ENCODE assay signal across 35 cellular contexts in the genomic region with DNA sequence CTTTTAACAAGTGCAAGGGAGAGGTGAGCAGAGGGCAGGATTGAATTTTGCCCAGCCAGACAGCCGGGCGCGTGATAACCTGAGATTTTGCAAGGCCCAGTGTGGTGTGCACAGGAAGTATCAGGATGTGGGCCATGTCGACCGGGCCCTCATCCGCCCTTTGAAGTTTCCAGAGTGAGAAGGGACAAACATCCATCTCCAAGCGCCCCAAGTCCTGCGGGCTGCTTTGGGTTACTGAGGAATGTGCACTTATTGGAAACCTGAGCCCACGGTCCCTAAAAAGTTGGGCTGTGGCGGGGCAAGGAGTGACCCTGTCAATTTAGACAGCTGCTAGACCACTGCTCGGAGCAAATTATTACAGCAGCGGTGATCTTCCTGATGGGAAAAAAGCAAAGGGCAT.
"Had no signal": no experiment of that assay in that cellular context is flagged by ENCODE, and none has a peak within 500 bp of the region (broad histone marks: within the 10 kb centered on the region; RNA-seq: fewer than 3 reads in every experiment).

No MANE protein-coding gene starts in this region.

- H3K36me3 Mint-ChIP-seq: activated CD4-positive, alpha-beta memory T cell treated with anti-CD3 and anti-CD28 coated beads for 36 hours; activated naive CD8-positive, alpha-beta T cell had no signal

- H3K4me3 Mint-ChIP-seq: activated B cell treated with CpG ODN at 0.5 μM for 24 hours; activated CD4-positive, alpha-beta memory T cell treated with anti-CD3 and anti-CD28 coated beads for 36 hours; activated CD4-positive, alpha-beta T cell treated with anti-CD3 and anti-CD28 coated beads for 36 hours; activated CD4-positive, alpha-beta T cell treated with anti-CD3 and anti-CD28 coated beads, Interleukin-2, amount 10 ng/mL, durations not matched to agents 24 days and 14 days; activated CD8-positive, alpha-beta memory T cell treated with anti-CD3 and anti-CD28 coated beads, Interleukin-2, amount 10 ng/mL, durations not matched to agents 7 days and 5 days; activated CD8-positive, alpha-beta T cell treated with anti-CD3 and anti-CD28 coated beads, Interleukin-2, amount 10 ng/mL, durations not matched to agents 7 days and 5 days; activated naive CD8-positive, alpha-beta T cell; activated T-helper 1 cell treated with anti-CD3 and anti-CD28 coated beads, Interleukin-12 subunit alpha, Interleukin-12 subunit beta, Interleukin-2, Interleukin-4 antibody, amounts not matched to agents 30 ng/mL and 10 ng/mL and 1 ng/mL, durations not matched to agents 14 hours and 24 hours and 36 hours; central memory CD8-positive, alpha-beta T cell; dendritic cell treated with granulocyte-macrophage colony-stimulating factor and Interleukin-4, amounts not matched to agents 40 ng/mL and 50 ng/mL, for 4 days; effector memory CD8-positive, alpha-beta T cell; T-helper 17 cell; T-helper 2 cell treated with Interferon-gamma antibody and Interleukin-4, amounts not matched to agents 5 μg/mL and 100 μg/mL, for 36 hours had no signal

- H3K27ac ChIP-seq: brain microvascular endothelial cell, coronary artery, dorsolateral prefrontal cortex, esophagus muscularis mucosa, foreskin keratinocyte, gastrocnemius medialis, WERI-Rb-1 had no signal

- H3K4me1 ChIP-seq: esophagus muscularis mucosa, foreskin keratinocyte, gastrocnemius medialis had no signal

- H3K4me3 ChIP-seq: coronary artery, dorsolateral prefrontal cortex, esophagus muscularis mucosa, gastrocnemius medialis had no signal

- H3K9me3 ChIP-seq: esophagus muscularis mucosa, gastrocnemius medialis had no signal

- H3K4me1 Mint-ChIP-seq: activated B cell treated with CpG ODN at 0.5 μM for 24 hours; activated CD4-positive, alpha-beta T cell treated with anti-CD3 and anti-CD28 coated beads for 36 hours; activated CD4-positive, alpha-beta T cell treated with anti-CD3 and anti-CD28 coated beads, Interleukin-2, amount 10 ng/mL, durations not matched to agents 24 days and 14 days; activated CD8-positive, alpha-beta memory T cell treated with anti-CD3 and anti-CD28 coated beads, Interleukin-2, amount 10 ng/mL, durations not matched to agents 7 days and 5 days; central memory CD8-positive, alpha-beta T cell; T-helper 17 cell had no signal

- H3K27me3 ChIP-seq: brain microvascular endothelial cell, foreskin keratinocyte, gastrocnemius medialis had no signal

- H3K27ac Mint-ChIP-seq: activated B cell treated with CpG ODN at 0.5 μM for 24 hours; activated CD4-positive, alpha-beta memory T cell treated with anti-CD3 and anti-CD28 coated beads for 36 hours; activated CD4-positive, alpha-beta T cell treated with anti-CD3 and anti-CD28 coated beads for 36 hours; activated CD4-positive, alpha-beta T cell treated with anti-CD3 and anti-CD28 coated beads, Interleukin-2, amount 10 ng/mL, durations not matched to agents 24 days and 14 days; activated CD8-positive, alpha-beta memory T cell treated with anti-CD3 and anti-CD28 coated beads, Interleukin-2, amount 10 ng/mL, durations not matched to agents 7 days and 5 days; activated CD8-positive, alpha-beta T cell treated with anti-CD3 and anti-CD28 coated beads, Interleukin-2, amount 10 ng/mL, durations not matched to agents 7 days and 5 days; activated naive CD8-positive, alpha-beta T cell; activated T-helper 1 cell treated with anti-CD3 and anti-CD28 coated beads, Interleukin-12 subunit alpha, Interleukin-12 subunit beta, Interleukin-2, Interleukin-4 antibody, amounts not matched to agents 30 ng/mL and 10 ng/mL and 1 ng/mL, durations not matched to agents 14 hours and 24 hours and 36 hours; activated T-helper 2 cell treated with anti-CD3 and anti-CD28 coated beads, Interferon-gamma antibody, Interleukin-2, Interleukin-4, amounts not matched to agents 10 μg/mL and 5 μg/mL and 100 μg/mL, durations not matched to agents 14 hours and 24 hours and 36 hours; dendritic cell treated with granulocyte-macrophage colony-stimulating factor and Interleukin-4, amounts not matched to agents 40 ng/mL and 50 ng/mL, for 4 days; effector memory CD8-positive, alpha-beta T cell; T-helper 17 cell; T-helper 2 cell treated with Interferon-gamma antibody and Interleukin-4, amounts not matched to agents 5 μg/mL and 100 μg/mL, for 36 hours had no signal

- DNase-seq: activated B cell treated with CpG ODN at 0.5 μM for 24 hours; activated CD4-positive, alpha-beta memory T cell treated with anti-CD3 and anti-CD28 coated beads for 36 hours; activated CD4-positive, alpha-beta T cell treated with anti-CD3 and anti-CD28 coated beads for 36 hours; activated CD4-positive, alpha-beta T cell treated with anti-CD3 and anti-CD28 coated beads, Interleukin-2, amount 10 ng/mL, durations not matched to agents 24 days and 14 days; activated CD8-positive, alpha-beta memory T cell treated with anti-CD3 and anti-CD28 coated beads, Interleukin-2, amount 10 ng/mL, durations not matched to agents 7 days and 5 days; activated CD8-positive, alpha-beta memory T cell treated with anti-CD3 and anti-CD28 coated beads, Interleukin-2, amount 50 U/mL, for 4 hours; activated CD8-positive, alpha-beta T cell treated with anti-CD3 and anti-CD28 coated beads, Interleukin-2, amount 10 ng/mL, durations not matched to agents 7 days and 5 days; activated gamma-delta T cell treated with Interleukin-2 at 50 U/mL for 16 hours; activated naive CD4-positive, alpha-beta T cell treated with anti-CD3 and anti-CD28 coated beads, Interleukin-2, amount 50 U/mL, for 16 hours; activated naive CD4-positive, alpha-beta T cell treated with Interleukin-2 at 50 U/mL for 16 hours; activated T-cell treated with anti-CD3 and anti-CD28 coated beads, Interleukin-2, amount 50 U/mL, for 1 hour; activated T-cell treated with anti-CD3 and anti-CD28 coated beads, Interleukin-2, amount 50 U/mL, for 48 hours; amniotic stem cell; anterior cingulate cortex; brain microvascular endothelial cell; dorsolateral prefrontal cortex; effector CD4-positive, alpha-beta T cell; effector memory CD8-positive, alpha-beta T cell; erythroblast; foreskin keratinocyte; gastrocnemius medialis; SW 1271; T-helper 1 cell; T-helper 17 cell; T1000; WERI-Rb-1 had no signal

- H3K9me3 Mint-ChIP-seq: activated B cell treated with CpG ODN at 0.5 μM for 24 hours had no signal

- H3K27me3 Mint-ChIP-seq: activated B cell treated with CpG ODN at 0.5 μM for 24 hours; activated CD4-positive, alpha-beta memory T cell treated with anti-CD3 and anti-CD28 coated beads for 36 hours; activated CD4-positive, alpha-beta T cell treated with anti-CD3 and anti-CD28 coated beads for 36 hours; activated CD4-positive, alpha-beta T cell treated with anti-CD3 and anti-CD28 coated beads, Interleukin-2, amount 10 ng/mL, durations not matched to agents 24 days and 14 days; activated CD8-positive, alpha-beta memory T cell treated with anti-CD3 and anti-CD28 coated beads, Interleukin-2, amount 10 ng/mL, durations not matched to agents 7 days and 5 days; central memory CD8-positive, alpha-beta T cell; dendritic cell treated with granulocyte-macrophage colony-stimulating factor and Interleukin-4, amounts not matched to agents 40 ng/mL and 50 ng/mL, for 4 days; effector memory CD8-positive, alpha-beta T cell; T-helper 17 cell had no signal

- ATAC-seq: activated CD4-positive, alpha-beta T cell treated with anti-CD3 and anti-CD28 coated beads for 36 hours; activated CD4-positive, CD25-positive, alpha-beta regulatory T cell treated with anti-CD3 and anti-CD28 coated beads, Interleukin-2, amount 50 U/mL, for 24 hours; activated CD8-positive, alpha-beta memory T cell treated with anti-CD3 and anti-CD28 coated beads, Interleukin-2, amount 10 ng/mL, durations not matched to agents 7 days and 5 days; activated CD8-positive, alpha-beta T cell treated with anti-CD3 and anti-CD28 coated beads, Interleukin-2, amount 10 ng/mL, durations not matched to agents 7 days and 5 days; effector memory CD8-positive, alpha-beta T cell; foreskin keratinocyte; gastrocnemius medialis; T-helper 17 cell had no signal

- H3K36me3 ChIP-seq: brain microvascular endothelial cell, esophagus muscularis mucosa, gastrocnemius medialis, WERI-Rb-1 had no signal
